Comparison of ENCODE assay signal across 8 cellular contexts in the genomic region with DNA sequence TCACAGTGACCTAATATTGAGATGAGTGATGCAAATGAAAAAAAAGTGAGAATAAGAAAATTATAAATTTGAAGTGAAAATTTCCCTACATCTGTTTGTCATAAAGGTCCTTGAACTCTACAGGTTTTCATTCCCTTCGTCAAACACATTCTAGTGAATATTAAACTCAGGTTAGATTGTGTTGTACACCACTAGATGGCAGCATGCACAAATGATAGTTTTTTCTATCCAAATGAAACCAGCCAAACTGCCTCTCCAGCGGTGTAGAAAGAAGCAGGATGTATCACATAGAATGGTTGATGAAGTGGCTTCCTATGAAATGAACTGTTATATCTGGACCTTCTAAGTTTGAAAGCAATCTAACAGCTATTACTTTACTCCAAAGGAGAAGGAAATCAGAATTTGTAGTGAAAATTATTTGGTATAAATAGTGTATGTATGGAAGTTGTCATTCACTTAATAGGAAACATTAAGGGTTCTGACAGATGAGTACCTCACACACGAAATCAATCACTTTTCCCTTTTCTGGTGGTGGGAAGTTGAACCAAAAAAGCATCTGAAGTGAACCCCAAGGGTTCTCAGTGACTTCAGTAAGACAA.
DNase-seq lines count a peak whose midpoint lies in the region; ATAC-seq and TF ChIP-seq lines count a peak whose summit lies in the region.

No MANE protein-coding gene starts in this region.

- H2AFZ ChIP-seq in ACC112 (ENCODE audit: low read length, unreplicated experiment), result peak overlapping the region; percentile 45

- no peaks in the 10 kb centered on the region for H3K9me3 ChIP-seq in colonic mucosa
- no peaks in the 10 kb centered on the region for H3K9me3 ChIP-seq in right lobe of liver
- H3K9me3 ChIP-seq in vagina, result no peaks in the 10 kb centered on the region

- no peaks in the 10 kb centered on the region for H3K27me3 ChIP-seq in ACC112 (ENCODE audit: insufficient read depth, low read length)
- no peaks in the 10 kb centered on the region for H3K27me3 ChIP-seq in H7 (ENCODE audit: control insufficient read depth, insufficient read depth, low read length)
- H3K27me3 ChIP-seq in colonic mucosa, result no peaks in the 10 kb centered on the region
- H3K27me3 ChIP-seq in right lobe of liver, result no peaks in the 10 kb centered on the region
- H3K27me3 ChIP-seq in vagina, result no peaks in the 10 kb centered on the region

- no peak overlapping the region for H3K9ac ChIP-seq in colonic mucosa (ENCODE audit: low read depth in 2 of 2, low read length in 2 of 2)

- no peak for TF ChIP-seq POLR2A in right lobe of liver (IDR thresholded peaks at IDR 0.05)
- no peak for TF ChIP-seq POLR2A in vagina (IDR thresholded peaks at IDR 0.05)

- peak; percentile 85 to 96 (median 90) for ATAC-seq in right lobe of liver

- H3K4me1 ChIP-seq in ACC112 (ENCODE audit: control insufficient read depth, insufficient read depth, low read length, unreplicated experiment) (no peaks in the 10 kb centered on the region), colonic mucosa (no peaks in the 10 kb centered on the region), right lobe of liver (no peaks in the 10 kb centered on the region), vagina (no peaks in the 10 kb centered on the region)

- DNase-seq in GM04504 (ENCODE audit: low read depth) (peak; percentile 23), H7 (peak; percentile 47), Kasumi-1 (lab: John Stamatoyannopoulos, UW) (peak; percentile 77 to 81), RPMI7951 (ENCODE audit: low read depth) (peak; percentile 46), colonic mucosa (peak; percentile 35), right lobe of liver (no peak), vagina (ENCODE audit: extremely low spot score in 2 of 2) (no peak)

- H3K79me2 ChIP-seq in ACC112 (ENCODE audit: control insufficient read depth, insufficient read depth, low read length, unreplicated experiment), result no peaks in the 10 kb centered on the region

- 5% methylated on average over 3 of the region's 3 CpGs for WGBS in right lobe of liver (ENCODE audit: insufficient coverage, low coverage, low lambda C conversion rate, missing lambda C conversion rate)

- TF ChIP-seq CTCF in colonic mucosa (IDR thresholded peaks at IDR 0.05), result peak; percentile 64
- TF ChIP-seq CTCF in right lobe of liver (IDR thresholded peaks at IDR 0.05), result peak; percentile 68 to 78 (median 76)
- peak in 2 of 3 experiments; percentile 47 to 76 for TF ChIP-seq CTCF in vagina (IDR thresholded peaks at IDR 0.05)

- no peaks in the 10 kb centered on the region for H3K36me3 ChIP-seq in ACC112 (ENCODE audit: insufficient read depth, low read length)
- H3K36me3 ChIP-seq in H7 (replicated peaks; ENCODE audit: control insufficient read depth, insufficient read depth, low read length), result no peaks in the 10 kb centered on the region
- H3K36me3 ChIP-seq in colonic mucosa, result no peaks in the 10 kb centered on the region
- no peaks in the 10 kb centered on the region for H3K36me3 ChIP-seq in right lobe of liver
- no peaks in the 10 kb centered on the region for H3K36me3 ChIP-seq in vagina

- H3K4me3 ChIP-seq in ACC112 (ENCODE audit: low read depth, low read length) (no peak overlapping the region), H7 (ENCODE audit: insufficient read depth, low read depth, low read length) (no peak overlapping the region), colonic mucosa (no peak overlapping the region), right lobe of liver (no peak overlapping the region), vagina (no peak overlapping the region)

- intact Hi-C loops in colonic mucosa (cut with DNase I) (no loop called here), right lobe of liver (cut with DNase I) (no loop called here), vagina (cut with DNase I) (no loop called here)

- H3K27ac ChIP-seq in ACC112 (ENCODE audit: low read depth, low read length) (no peak overlapping the region), colonic mucosa (no peak overlapping the region), right lobe of liver (no peak overlapping the region), vagina (no peak overlapping the region)

Comparison
In these comparisons a context has a peak if more than half of its experiments do, and no peak if none do; other contexts are left out.
1. DNase-seq: peak in GM04504 (single experiment), H7 (single experiment), Kasumi-1 (2 of 2), RPMI7951 (single experiment) and colonic mucosa (single experiment); none in right lobe of liver (0 of 3) and vagina (0 of 2).
2. Peak in every context shown above with its lines, with median percentiles within 50 percentile points of each other: CTCF ChIP-seq.